In genomic region chr4:86891785-86892638, GRCh38 we compare ENCODE assay signal across 8 cellular contexts. TPM values are rescaled to one million over a fixed set of nuclear protein-coding genes. Genes with fewer than 3 reads are reported as not detected.
DNase-seq lines count a peak whose midpoint lies in the region; ATAC-seq lines count a peak whose summit lies in the region.

C4orf36 (minus strand) TSS chr4:86892422; CDS start chr4:86891520, 902 bp downstream.

- H3K27me3 ChIP-seq in endocrine pancreas (ENCODE audit: control insufficient read depth, insufficient read depth, low read length): no peaks in the 10 kb centered on the region

- intact Hi-C loops in activated CD4-positive, alpha-beta T cell treated with anti-CD3 and anti-CD28 coated beads for 36 hours (cut with DNase I, micrococcal nuclease): loop anchor here (10.0 kb wide), 2 partner anchors 217 to 343 kb away; no protein-coding TSS in a partner anchor

- H3K9ac ChIP-seq in endocrine pancreas (ENCODE audit: control insufficient read depth, insufficient read depth, low read length): peak within 1 kb of the TSS; percentile 98

- peak within 1 kb of the TSS; percentile 83 for H3K4me3 ChIP-seq in endocrine pancreas (ENCODE audit: control insufficient read depth, insufficient read depth, low read length)

- POLR2A ChIA-PET in activated CD4-positive, alpha-beta T cell treated with anti-CD3 and anti-CD28 coated beads for 36 hours (lab: Charles Lee): interaction anchor here (0.6 kb wide), 1 partner anchor 230 kb away, joined by 4 read pairs; no protein-coding TSS in a partner anchor

- DNase-seq in activated CD4-positive, alpha-beta T cell treated with anti-CD3 and anti-CD28 coated beads for 36 hours: peak; percentile 67
- DNase-seq in activated CD4-positive, alpha-beta T cell treated with anti-CD3 and anti-CD28 coated beads for 1 hour: no peak
- DNase-seq in NCI-H2107 treated with DMSO at 0.1 percent for 48 hours (lab: John Stamatoyannopoulos, UW; ENCODE audit: unreplicated experiment) (peak; percentile 24), medulla oblongata (ENCODE audit: extremely low spot score) (peak; percentile 63)
- DNase-seq in activated CD4-positive, alpha-beta T cell treated with anti-CD3 and anti-CD28 coated beads, Interleukin-2, amount 50 U/mL, for 1 hour: peak; percentile 9
- DNase-seq in stimulated activated CD8-positive, alpha-beta memory T cell treated with anti-CD3 and anti-CD28 coated beads, Interleukin-4, amount 100 ng/mL, for 48 hours: peak; percentile 55

- ATAC-seq in activated CD4-positive, alpha-beta T cell treated with anti-CD3 and anti-CD28 coated beads for 36 hours: peak; percentile 74
- peak; percentile 52 for ATAC-seq in HG02943 (IDR thresholded peaks at IDR 0.05; ENCODE audit: low read depth, unreplicated experiment)

- peaks cover 4% of the 10 kb centered on the region for H3K4me1 ChIP-seq in endocrine pancreas (ENCODE audit: control insufficient read depth, insufficient read depth, low read length)

- peaks cover 2% of the 10 kb centered on the region for H3K36me3 Mint-ChIP-seq in activated CD4-positive, alpha-beta T cell treated with anti-CD3 and anti-CD28 coated beads for 36 hours (ENCODE audit: low read depth)

- peak within 1 kb of the TSS; percentile 74 for H3K4me3 Mint-ChIP-seq in activated CD4-positive, alpha-beta T cell treated with anti-CD3 and anti-CD28 coated beads for 36 hours

- H3K27ac Mint-ChIP-seq in activated CD4-positive, alpha-beta T cell treated with anti-CD3 and anti-CD28 coated beads for 36 hours: peak within 1 kb of the TSS; percentile 48

- H3K9me3 ChIP-seq in endocrine pancreas (ENCODE audit: control insufficient read depth, low read length): no peaks in the 10 kb centered on the region

- CTCF ChIA-PET in activated CD4-positive, alpha-beta T cell treated with anti-CD3 and anti-CD28 coated beads for 36 hours (lab: Charles Lee): interaction anchor here (0.5 to 3.4 kb wide), 5 partner anchors 39 to 396 kb away, joined by 3 to 43 read pairs (median 4); no protein-coding TSS in a partner anchor

- peaks cover 17% of the 10 kb centered on the region for H3K27me3 Mint-ChIP-seq in activated CD4-positive, alpha-beta T cell treated with anti-CD3 and anti-CD28 coated beads for 36 hours

- H3K4me1 Mint-ChIP-seq in activated CD4-positive, alpha-beta T cell treated with anti-CD3 and anti-CD28 coated beads for 36 hours: peaks cover 7% of the 10 kb centered on the region

- H3K9me3 Mint-ChIP-seq in activated CD4-positive, alpha-beta T cell treated with anti-CD3 and anti-CD28 coated beads for 36 hours (ENCODE audit: low read depth): no peaks in the 10 kb centered on the region

- H3K36me3 ChIP-seq in endocrine pancreas (ENCODE audit: control insufficient read depth, insufficient read depth, low read length): no peaks in the 10 kb centered on the region

RNA-seq across cellular contexts. Expression of gene C4orf36, which starts in this region (rescaled TPM):
- total RNA-seq in activated CD4-positive, alpha-beta T cell treated with anti-CD3 and anti-CD28 coated beads for 36 hours: not detected

Comparison
In these comparisons a context has a peak if more than half of its experiments do, and no peak if none do; other contexts are left out.
1. Peak in DNase-seq and ATAC-seq in activated CD4-positive, alpha-beta T cell treated with anti-CD3 and anti-CD28 coated beads for 36 hours; RNA of the gene not detected or under 1 TPM.